24 cellular contexts compared by ENCODE assay signal in the genomic region with DNA sequence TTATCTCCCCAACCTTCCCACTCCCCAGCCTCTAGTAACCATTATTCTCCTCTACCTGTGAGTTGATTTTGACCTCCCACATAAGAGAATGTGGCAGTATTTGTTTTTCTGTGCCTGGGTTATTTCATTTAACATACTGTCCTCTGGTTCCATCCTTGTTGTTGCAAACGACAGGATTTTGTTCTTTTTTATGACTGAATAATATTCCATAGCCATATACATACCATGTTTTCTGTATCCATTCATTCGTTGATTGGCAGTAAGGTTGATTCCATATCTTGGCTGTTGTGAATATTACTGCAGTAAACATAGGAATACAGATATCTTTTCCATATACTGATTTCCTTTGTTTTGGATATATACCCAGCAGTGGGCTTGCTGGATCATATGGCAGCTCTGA.
"Had no signal": no experiment of that assay in that cellular context is flagged by ENCODE, and none has a peak within 500 bp of the region (broad histone marks: within the 10 kb centered on the region; RNA-seq: fewer than 3 reads in every experiment).

No MANE protein-coding gene starts in this region.

- H3K27ac ChIP-seq: brain microvascular endothelial cell, cardiac muscle cell, Peyer's patch, RWPE1, SJCRH30 had no signal

- H3K9me3 Mint-ChIP-seq: activated T-helper 2 cell treated with anti-CD3 and anti-CD28 coated beads, Interferon-gamma antibody, Interleukin-2, Interleukin-4, amounts not matched to agents 10 μg/mL and 5 μg/mL and 100 μg/mL, durations not matched to agents 14 hours and 24 hours and 36 hours; T-helper 1 cell treated with Interleukin-12 subunit alpha and Interleukin-12 subunit beta and Interleukin-4 antibody, amounts not matched to agents 30 μg/mL and 1 μg/mL, for 36 hours; WTC11 had no signal

- H3K27ac Mint-ChIP-seq: activated T-helper 2 cell treated with anti-CD3 and anti-CD28 coated beads, Interferon-gamma antibody, Interleukin-2, Interleukin-4, amounts not matched to agents 10 μg/mL and 5 μg/mL and 100 μg/mL, durations not matched to agents 14 hours and 24 hours and 36 hours; T-helper 1 cell treated with Interleukin-12 subunit alpha and Interleukin-12 subunit beta and Interleukin-4 antibody, amounts not matched to agents 30 μg/mL and 1 μg/mL, for 36 hours; WTC11 had no signal

- DNase-seq: activated CD4-positive, alpha-beta T cell treated with anti-CD3 and anti-CD28 coated beads for 48 hours; activated CD4-positive, alpha-beta T cell treated with anti-CD3 and anti-CD28 coated beads, Interleukin-2, amount 50 U/mL, for 4 hours; activated CD4-positive, CD25-positive, alpha-beta regulatory T cell treated with anti-CD3 and anti-CD28 coated beads, Interleukin-2, amount 50 U/mL, for 72 hours; activated CD8-positive, alpha-beta memory T cell treated with anti-CD3 and anti-CD28 coated beads for 24 hours; activated gamma-delta T cell treated with Interleukin-2 at 50 U/mL for 16 hours; activated naive CD4-positive, alpha-beta T cell treated with anti-CD3 and anti-CD28 coated beads, Interleukin-2, amount 10 ng/mL, durations not matched to agents 7 days and 5 days; activated T-cell treated with anti-CD3 and anti-CD28 coated beads, Interleukin-2, amount 50 U/mL, for 48 hours; brain microvascular endothelial cell; Kasumi-1; NCI-H1105 treated with DMSO at 0.1 percent for 48 hours; NCI-H1436 treated with DMSO at 0.1 percent for 48 hours; NCI-H187; NCI-H2081; NCI-H524; Peyer's patch; Right ventricle myocardium superior; SJCRH30; T-helper 9 cell had no signal

- H3K4me1 ChIP-seq: SJCRH30 had no signal

- H3K27me3 Mint-ChIP-seq: activated naive CD4-positive, alpha-beta T cell treated with anti-CD3 and anti-CD28 coated beads, Interleukin-2, amount 10 ng/mL, durations not matched to agents 7 days and 5 days had no signal

- H3K9me3 ChIP-seq: Peyer's patch, SJCRH30 had no signal

- FAIRE-seq: K562 had no signal

- ATAC-seq: K562, WTC11 had no signal

- H3K27me3 ChIP-seq: brain microvascular endothelial cell, cardiac muscle cell, Peyer's patch, SJCRH30 had no signal

- H3K4me3 Mint-ChIP-seq: activated naive CD4-positive, alpha-beta T cell treated with anti-CD3 and anti-CD28 coated beads, Interleukin-2, amount 10 ng/mL, durations not matched to agents 7 days and 5 days; T-helper 1 cell treated with Interleukin-12 subunit alpha and Interleukin-12 subunit beta and Interleukin-4 antibody, amounts not matched to agents 30 μg/mL and 1 μg/mL, for 36 hours; WTC11 had no signal

- H3K4me3 ChIP-seq: cardiac muscle cell, K562, Peyer's patch, SJCRH30 had no signal
